ENCODE assay signal across 2 cellular contexts in the genomic region with DNA sequence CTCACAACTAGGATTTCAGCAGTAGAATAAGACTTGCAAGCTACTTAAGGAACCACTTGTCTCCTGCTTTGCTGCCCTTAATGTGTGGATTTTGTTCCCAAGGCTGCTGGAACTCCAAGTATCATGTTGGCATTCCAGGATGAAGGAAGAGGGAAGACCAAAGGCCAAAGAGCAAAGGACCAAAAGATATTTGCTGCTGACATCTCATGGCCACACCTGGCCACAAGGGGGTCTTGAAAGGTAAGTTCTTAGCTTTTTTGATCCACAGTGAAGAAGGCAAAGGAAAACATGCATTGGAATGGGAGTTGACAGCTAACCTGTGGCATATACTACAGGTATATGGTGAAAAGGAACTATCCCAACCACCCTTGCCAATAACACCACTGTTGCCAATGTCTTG.
TF ChIP-seq lines count a peak whose summit lies in the region.

No MANE protein-coding gene starts in this region.

TF ChIP-seq in HCT116, 20 proteins besides CTCF, POLR2A, EP300 and RAD21 (continued from another document):
- TF ChIP-seq JUND (IDR thresholded peaks at IDR 0.05): no peak
- no peak for TF ChIP-seq EGR1 (IDR thresholded peaks at IDR 0.05; ENCODE audit: low read depth)
- no peak for TF ChIP-seq SP1 (IDR thresholded peaks at IDR 0.05; ENCODE audit: low read depth)
- TF ChIP-seq SIN3A (IDR thresholded peaks at IDR 0.05; ENCODE audit: low read depth): no peak
- no peak for TF ChIP-seq CBX3 (IDR thresholded peaks at IDR 0.05; ENCODE audit: low read depth)
- TF ChIP-seq, protein P1, sequence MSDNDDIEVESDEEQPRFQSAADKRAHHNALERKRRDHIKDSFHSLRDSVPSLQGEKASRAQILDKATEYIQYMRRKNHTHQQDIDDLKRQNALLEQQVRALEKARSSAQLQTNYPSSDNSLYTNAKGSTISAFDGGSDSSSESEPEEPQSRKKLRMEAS (IDR thresholded peaks at IDR 0.05): no peak
- no peak for TF ChIP-seq ELF1 (IDR thresholded peaks at IDR 0.05; ENCODE audit: borderline replicate concordance, low read depth)
- TF ChIP-seq TCF7L2 (IDR thresholded peaks at IDR 0.05; ENCODE audit: borderline replicate concordance, extremely low read depth, insufficient read depth, insufficient read length): no peak
- TF ChIP-seq EZH2 (IDR thresholded peaks at IDR 0.05): no peak
- TF ChIP-seq EZH2phosphoT487 (IDR thresholded peaks at IDR 0.05; ENCODE audit: borderline replicate concordance): no peak
- no peak for TF ChIP-seq POLR2AphosphoS5 (IDR thresholded peaks at IDR 0.05; ENCODE audit: low read depth, low read length)

TF ChIP-seq in WTC11, 78 proteins besides CTCF, POLR2A, EP300 and RAD21 (continued from another document):
- TF ChIP-seq, protein P2, sequence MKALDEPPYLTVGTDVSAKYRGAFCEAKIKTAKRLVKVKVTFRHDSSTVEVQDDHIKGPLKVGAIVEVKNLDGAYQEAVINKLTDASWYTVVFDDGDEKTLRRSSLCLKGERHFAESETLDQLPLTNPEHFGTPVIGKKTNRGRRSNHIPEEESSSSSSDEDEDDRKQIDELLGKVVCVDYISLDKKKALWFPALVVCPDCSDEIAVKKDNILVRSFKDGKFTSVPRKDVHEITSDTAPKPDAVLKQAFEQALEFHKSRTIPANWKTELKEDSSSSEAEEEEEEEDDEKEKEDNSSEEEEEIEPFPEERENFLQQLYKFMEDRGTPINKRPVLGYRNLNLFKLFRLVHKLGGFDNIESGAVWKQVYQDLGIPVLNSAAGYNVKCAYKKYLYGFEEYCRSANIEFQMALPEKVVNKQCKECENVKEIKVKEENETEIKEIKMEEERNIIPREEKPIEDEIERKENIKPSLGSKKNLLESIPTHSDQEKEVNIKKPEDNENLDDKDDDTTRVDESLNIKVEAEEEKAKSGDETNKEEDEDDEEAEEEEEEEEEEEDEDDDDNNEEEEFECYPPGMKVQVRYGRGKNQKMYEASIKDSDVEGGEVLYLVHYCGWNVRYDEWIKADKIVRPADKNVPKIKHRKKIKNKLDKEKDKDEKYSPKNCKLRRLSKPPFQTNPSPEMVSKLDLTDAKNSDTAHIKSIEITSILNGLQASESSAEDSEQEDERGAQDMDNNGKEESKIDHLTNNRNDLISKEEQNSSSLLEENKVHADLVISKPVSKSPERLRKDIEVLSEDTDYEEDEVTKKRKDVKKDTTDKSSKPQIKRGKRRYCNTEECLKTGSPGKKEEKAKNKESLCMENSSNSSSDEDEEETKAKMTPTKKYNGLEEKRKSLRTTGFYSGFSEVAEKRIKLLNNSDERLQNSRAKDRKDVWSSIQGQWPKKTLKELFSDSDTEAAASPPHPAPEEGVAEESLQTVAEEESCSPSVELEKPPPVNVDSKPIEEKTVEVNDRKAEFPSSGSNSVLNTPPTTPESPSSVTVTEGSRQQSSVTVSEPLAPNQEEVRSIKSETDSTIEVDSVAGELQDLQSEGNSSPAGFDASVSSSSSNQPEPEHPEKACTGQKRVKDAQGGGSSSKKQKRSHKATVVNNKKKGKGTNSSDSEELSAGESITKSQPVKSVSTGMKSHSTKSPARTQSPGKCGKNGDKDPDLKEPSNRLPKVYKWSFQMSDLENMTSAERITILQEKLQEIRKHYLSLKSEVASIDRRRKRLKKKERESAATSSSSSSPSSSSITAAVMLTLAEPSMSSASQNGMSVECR (CRISPR knock-in tag; IDR thresholded peaks at IDR 0.05; ENCODE audit: borderline replicate concordance): no peak
- TF ChIP-seq ZNF317 (CRISPR knock-in tag; IDR thresholded peaks at IDR 0.05; ENCODE audit: borderline replicate concordance, low read depth) (no peak), ZNF671 (CRISPR knock-in tag; IDR thresholded peaks at IDR 0.05) (no peak), TP53 (CRISPR knock-in tag; IDR thresholded peaks at IDR 0.05) (no peak), JAZF1 (CRISPR knock-in tag; IDR thresholded peaks at IDR 0.05) (no peak)
- TF ChIP-seq, protein P3, sequence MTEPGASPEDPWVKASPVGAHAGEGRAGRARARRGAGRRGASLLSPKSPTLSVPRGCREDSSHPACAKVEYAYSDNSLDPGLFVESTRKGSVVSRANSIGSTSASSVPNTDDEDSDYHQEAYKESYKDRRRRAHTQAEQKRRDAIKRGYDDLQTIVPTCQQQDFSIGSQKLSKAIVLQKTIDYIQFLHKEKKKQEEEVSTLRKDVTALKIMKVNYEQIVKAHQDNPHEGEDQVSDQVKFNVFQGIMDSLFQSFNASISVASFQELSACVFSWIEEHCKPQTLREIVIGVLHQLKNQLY (CRISPR knock-in tag; IDR thresholded peaks at IDR 0.05): no peak
- TF ChIP-seq, protein P4, sequence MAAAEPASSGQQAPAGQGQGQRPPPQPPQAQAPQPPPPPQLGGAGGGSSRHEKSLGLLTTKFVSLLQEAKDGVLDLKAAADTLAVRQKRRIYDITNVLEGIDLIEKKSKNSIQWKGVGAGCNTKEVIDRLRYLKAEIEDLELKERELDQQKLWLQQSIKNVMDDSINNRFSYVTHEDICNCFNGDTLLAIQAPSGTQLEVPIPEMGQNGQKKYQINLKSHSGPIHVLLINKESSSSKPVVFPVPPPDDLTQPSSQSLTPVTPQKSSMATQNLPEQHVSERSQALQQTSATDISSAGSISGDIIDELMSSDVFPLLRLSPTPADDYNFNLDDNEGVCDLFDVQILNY (CRISPR knock-in tag; IDR thresholded peaks at IDR 0.05): no peak
